Comparison of ENCODE assay signal across 2 cellular contexts in genomic region chr2:85159589-85159988, GRCh38.
TF ChIP-seq lines count a peak whose summit lies in the region.

No MANE protein-coding gene starts in this region.

TF ChIP-seq in IMR-90, 13 proteins besides CTCF, POLR2A, EP300 and RAD21 (continued from another document):
- TF ChIP-seq ELK1 (IDR thresholded peaks at IDR 0.05; ENCODE audit: borderline replicate concordance, low read depth, low read length) (no peak), CHD1 (IDR thresholded peaks at IDR 0.05; ENCODE audit: low read depth, low read length) (no peak), USF2 (IDR thresholded peaks at IDR 0.05; ENCODE audit: low read depth, low read length) (no peak), RFX5 (IDR thresholded peaks at IDR 0.05; ENCODE audit: low read depth, low read length) (no peak), NFE2L2 (IDR thresholded peaks at IDR 0.05; ENCODE audit: low read depth, low read length) (no peak), BHLHE40 (IDR thresholded peaks at IDR 0.05; ENCODE audit: low read depth, low read length) (no peak), MXI1 (IDR thresholded peaks at IDR 0.05; ENCODE audit: borderline replicate concordance, low read depth, low read length) (no peak)

TF ChIP-seq in WTC11, 78 proteins besides CTCF, POLR2A, EP300 and RAD21 (continued from another document):
- TF ChIP-seq ZNF532 (CRISPR knock-in tag; IDR thresholded peaks at IDR 0.05; ENCODE audit: borderline replicate concordance) (no peak), CDX4 (CRISPR knock-in tag; IDR thresholded peaks at IDR 0.05; ENCODE audit: borderline replicate concordance) (no peak), GRHL2 (CRISPR knock-in tag; IDR thresholded peaks at IDR 0.05; ENCODE audit: insufficient replicate concordance, severe bottlenecking) (no peak), PRRX2 (CRISPR knock-in tag; IDR thresholded peaks at IDR 0.05) (no peak), JUN (CRISPR knock-in tag; IDR thresholded peaks at IDR 0.05) (no peak), ZSCAN18 (CRISPR knock-in tag; IDR thresholded peaks at IDR 0.05) (no peak), ZNF219 (CRISPR knock-in tag; IDR thresholded peaks at IDR 0.05; ENCODE audit: borderline replicate concordance) (no peak), NFYB (CRISPR knock-in tag; conservative IDR thresholded peaks at IDR 0.05; ENCODE audit: low read depth) (no peak)
